In genomic region chr12:931591-931990, GRCh38 we compare ENCODE assay signal across 21 cellular contexts.
"Had no signal": no experiment of that assay in that cellular context is flagged by ENCODE, and none has a peak within 500 bp of the region (broad histone marks: within the 10 kb centered on the region; RNA-seq: fewer than 3 reads in every experiment).

No MANE protein-coding gene starts in this region.

- H3K9me3 Mint-ChIP-seq: mesothelial cell of epicardium; natural killer cell; neural progenitor cell; stimulated activated naive CD8-positive, alpha-beta T cell treated with anti-CD3 and anti-CD28 coated beads, Interleukin-15, Interleukin-2, amounts not matched to agents 100 ng/mL and 50 ng/mL, for 24 hours had no signal

- H3K36me3 Mint-ChIP-seq: natural killer cell had no signal

- H3K4me3 ChIP-seq: coronary artery, esophagus squamous epithelium, gastroesophageal sphincter, neural progenitor cell, ovary, smooth muscle cell, tibial artery, upper lobe of left lung, uterus had no signal

- H3K4me1 ChIP-seq: esophagus squamous epithelium, gastroesophageal sphincter, neural progenitor cell, tibial artery, uterus had no signal

- H3K36me3 ChIP-seq: ovary, uterus had no signal

- ATAC-seq: gastroesophageal sphincter, left lobe of liver, natural killer cell, right cardiac atrium had no signal

- DNase-seq: effector memory CD4-positive, alpha-beta T cell; esophagus squamous epithelium; foreskin fibroblast; glutamatergic neuron; islet precursor cell; mammary epithelial cell; natural killer cell; nucleus accumbens; ovary; right cardiac atrium; stimulated activated CD4-positive, alpha-beta T cell treated with anti-CD3 and anti-CD28 coated beads, Interleukin-2, amount 100 ng/mL, for 48 hours; tibial artery; upper lobe of left lung; uterus had no signal

- H3K27me3 ChIP-seq: esophagus squamous epithelium, gastroesophageal sphincter, neural progenitor cell, ovary, tibial artery, upper lobe of left lung, uterus had no signal

- H3K4me1 Mint-ChIP-seq: mesothelial cell of epicardium, natural killer cell, neural progenitor cell had no signal

- H3K27me3 Mint-ChIP-seq: stimulated activated naive CD8-positive, alpha-beta T cell treated with anti-CD3 and anti-CD28 coated beads, Interleukin-15, Interleukin-2, amounts not matched to agents 100 ng/mL and 50 ng/mL, for 24 hours had no signal

- H3K27ac ChIP-seq: coronary artery, esophagus squamous epithelium, gastroesophageal sphincter, neural progenitor cell, ovary, tibial artery, upper lobe of left lung, uterus had no signal

- H3K27ac Mint-ChIP-seq: mesothelial cell of epicardium; neural progenitor cell; stimulated activated naive CD8-positive, alpha-beta T cell treated with anti-CD3 and anti-CD28 coated beads, Interleukin-15, Interleukin-2, amounts not matched to agents 100 ng/mL and 50 ng/mL, for 24 hours had no signal

- H3K9me3 ChIP-seq: esophagus squamous epithelium, gastroesophageal sphincter, ovary, tibial artery, upper lobe of left lung, uterus had no signal

- H3K4me3 Mint-ChIP-seq: mesothelial cell of epicardium; natural killer cell; neural progenitor cell; stimulated activated naive CD8-positive, alpha-beta T cell treated with anti-CD3 and anti-CD28 coated beads, Interleukin-15, Interleukin-2, amounts not matched to agents 100 ng/mL and 50 ng/mL, for 24 hours had no signal
